In the genomic region with DNA sequence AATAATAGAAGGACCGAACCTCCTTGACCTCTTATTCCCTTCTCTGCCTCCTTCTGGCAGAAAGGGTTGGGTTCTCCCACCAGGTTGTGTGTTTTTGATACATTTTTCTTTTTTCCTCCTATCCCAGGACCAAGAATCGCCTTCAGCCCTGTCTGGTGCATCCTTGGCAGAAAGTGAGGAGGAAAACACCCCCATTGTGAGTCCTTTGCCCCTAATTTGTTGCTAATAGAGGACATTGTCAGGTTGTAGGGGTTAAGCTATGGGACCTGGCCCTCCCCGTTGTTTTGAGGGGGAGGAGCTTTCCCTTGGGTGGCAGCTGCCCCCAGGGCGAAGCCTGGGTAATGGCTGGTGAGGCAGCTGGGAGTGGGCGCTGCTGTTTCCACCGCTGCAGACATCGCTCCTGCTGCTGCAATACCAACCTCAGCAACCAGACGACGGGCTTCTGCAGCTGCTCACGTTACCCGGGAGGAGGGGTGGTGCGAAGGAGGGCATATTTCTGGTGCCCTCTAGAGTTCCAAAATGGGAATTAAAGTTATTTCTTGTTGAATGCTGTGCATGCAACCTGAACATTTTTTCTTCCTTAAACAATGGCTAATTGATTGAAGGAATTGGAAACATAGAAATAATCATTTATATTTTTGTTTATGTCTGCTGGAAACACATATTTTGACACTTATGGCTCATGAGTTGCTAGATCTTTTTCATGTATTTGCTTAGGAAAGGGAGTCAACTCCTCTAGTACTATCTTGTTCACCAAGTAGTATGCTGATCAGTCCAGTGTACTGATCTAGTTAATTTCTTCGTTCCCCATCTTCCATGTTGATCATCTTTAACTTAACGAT, we compare ENCODE assay signal across 1 cellular context.
TF ChIP-seq lines count a peak whose summit lies in the region.

No MANE protein-coding gene starts in this region.

TF ChIP-seq in GM12878, 131 proteins besides CTCF, POLR2A, EP300 and RAD21 (continued from another document and continues in another):
- TF ChIP-seq ZBTB11 (CRISPR knock-in tag; IDR thresholded peaks at IDR 0.05) (no peak), ETV6 (conservative IDR thresholded peaks at IDR 0.05 in 1 of 2, IDR thresholded peaks at IDR 0.05 in 1 of 2; ENCODE audit: borderline replicate concordance in 1 of 2, low read depth in 1 of 2) (no peak; a peak in 1 of 4 replicates), NFIC (IDR thresholded peaks at IDR 0.05; ENCODE audit: low read depth, low read length) (no peak), PKNOX1 (IDR thresholded peaks at IDR 0.05) (no peak), DPF2 (IDR thresholded peaks at IDR 0.05) (no peak; the same call in 1 of the 2 replicates), MEF2B (IDR thresholded peaks at IDR 0.05; ENCODE audit: partially characterized antibody, poor library complexity, severe bottlenecking) (no peak), RFX5 (IDR thresholded peaks at IDR 0.05; ENCODE audit: low read depth, low read length) (no peak), NKRF (conservative IDR thresholded peaks at IDR 0.05) (no peak; the same call in 1 of the 2 replicates), E2F8 (IDR thresholded peaks at IDR 0.05; ENCODE audit: low read depth, partially characterized antibody) (no peak), CBX5 (IDR thresholded peaks at IDR 0.05; ENCODE audit: low read depth) (no peak), BHLHE40 (IDR thresholded peaks at IDR 0.05; ENCODE audit: borderline replicate concordance in 1 of 2, low read depth in 2 of 2, low read length in 1 of 2) (peak; percentile 96 to 97), CREB1 (IDR thresholded peaks at IDR 0.05; ENCODE audit: low read depth) (0 out of 2 replicates have a peak, but pooled peaks have one; percentile 47), PRDM15 (CRISPR knock-in tag; IDR thresholded peaks at IDR 0.05) (no peak), NR2C1 (IDR thresholded peaks at IDR 0.05) (no peak), MTA3 (IDR thresholded peaks at IDR 0.05; ENCODE audit: borderline replicate concordance, low read length) (no peak), SMAD5 (IDR thresholded peaks at IDR 0.05; ENCODE audit: low read depth) (no peak), TCF12 (IDR thresholded peaks at IDR 0.05; ENCODE audit: low read depth, low read length) (peak; percentile 96), SKIL (IDR thresholded peaks at IDR 0.05; ENCODE audit: low read depth, poor library complexity, severe bottlenecking) (peak; percentile 36), RUNX3 (IDR thresholded peaks at IDR 0.05; ENCODE audit: low read length) (no peak; the same call in 1 of the 2 replicates), YY1 (IDR thresholded peaks at IDR 0.05; ENCODE audit: low read depth, low read length) (peak; percentile 58), TCF3 (IDR thresholded peaks at IDR 0.05; ENCODE audit: borderline replicate concordance, insufficient read depth, low read depth, low read length) (peak; percentile 83), MEF2A (IDR thresholded peaks at IDR 0.05; ENCODE audit: insufficient read depth, low read depth, low read length) (no peak), IRF5 (IDR thresholded peaks at IDR 0.05; ENCODE audit: borderline replicate concordance) (no peak)
- TF ChIP-seq, protein P1, sequence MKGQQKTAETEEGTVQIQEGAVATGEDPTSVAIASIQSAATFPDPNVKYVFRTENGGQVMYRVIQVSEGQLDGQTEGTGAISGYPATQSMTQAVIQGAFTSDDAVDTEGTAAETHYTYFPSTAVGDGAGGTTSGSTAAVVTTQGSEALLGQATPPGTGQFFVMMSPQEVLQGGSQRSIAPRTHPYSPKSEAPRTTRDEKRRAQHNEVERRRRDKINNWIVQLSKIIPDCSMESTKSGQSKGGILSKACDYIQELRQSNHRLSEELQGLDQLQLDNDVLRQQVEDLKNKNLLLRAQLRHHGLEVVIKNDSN (IDR thresholded peaks at IDR 0.05; ENCODE audit: borderline replicate concordance, extremely low read length, insufficient read depth, low read depth, low read length) = no peak
- TF ChIP-seq, protein P2, sequence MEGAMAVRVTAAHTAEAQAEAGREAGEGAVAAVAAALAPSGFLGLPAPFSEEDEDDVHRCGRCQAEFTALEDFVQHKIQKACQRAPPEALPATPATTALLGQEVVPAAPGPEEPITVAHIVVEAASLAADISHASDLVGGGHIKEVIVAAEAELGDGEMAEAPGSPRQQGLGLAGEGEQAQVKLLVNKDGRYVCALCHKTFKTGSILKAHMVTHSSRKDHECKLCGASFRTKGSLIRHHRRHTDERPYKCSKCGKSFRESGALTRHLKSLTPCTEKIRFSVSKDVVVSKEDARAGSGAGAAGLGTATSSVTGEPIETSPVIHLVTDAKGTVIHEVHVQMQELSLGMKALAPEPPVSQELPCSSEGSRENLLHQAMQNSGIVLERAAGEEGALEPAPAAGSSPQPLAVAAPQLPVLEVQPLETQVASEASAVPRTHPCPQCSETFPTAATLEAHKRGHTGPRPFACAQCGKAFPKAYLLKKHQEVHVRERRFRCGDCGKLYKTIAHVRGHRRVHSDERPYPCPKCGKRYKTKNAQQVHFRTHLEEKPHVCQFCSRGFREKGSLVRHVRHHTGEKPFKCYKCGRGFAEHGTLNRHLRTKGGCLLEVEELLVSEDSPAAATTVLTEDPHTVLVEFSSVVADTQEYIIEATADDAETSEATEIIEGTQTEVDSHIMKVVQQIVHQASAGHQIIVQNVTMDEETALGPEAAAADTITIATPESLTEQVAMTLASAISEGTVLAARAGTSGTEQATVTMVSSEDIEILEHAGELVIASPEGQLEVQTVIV (IDR thresholded peaks at IDR 0.05; ENCODE audit: borderline replicate concordance, partially characterized antibody) = no peak
